ENCODE assay signal across 8 cellular contexts in genomic region chr22:40951795-40952602, GRCh38. TPM values are rescaled to one million over a fixed set of nuclear protein-coding genes. Genes with fewer than 3 reads are reported as not detected.
DNase-seq lines count a peak whose midpoint lies in the region; ATAC-seq, FAIRE-seq and TF ChIP-seq lines count a peak whose summit lies in the region.

No MANE protein-coding gene starts in this region.

- TF ChIP-seq RAD21 in SK-N-SH (IDR thresholded peaks at IDR 0.05; ENCODE audit: low read length), result no peak

- peak overlapping the region; percentile 80 for H3K4me3 ChIP-seq in left ventricle myocardium inferior
- peak overlapping the region; percentile 60 to 72 for H3K4me3 ChIP-seq in SK-N-SH (ENCODE audit: low read depth in 2 of 2, low read length in 1 of 2)
- peak overlapping the region; percentile 97 for H3K4me3 ChIP-seq in fibroblast of the aortic adventitia (ENCODE audit: low read depth, low read length)
- peak overlapping the region; percentile 67 to 99 (median 88) for H3K4me3 ChIP-seq in gastrocnemius medialis

- H3K27me3 ChIP-seq in left ventricle myocardium inferior (ENCODE audit: low read depth) (no peaks in the 10 kb centered on the region), SK-N-SH (ENCODE audit: insufficient read depth) (no peaks in the 10 kb centered on the region), gastrocnemius medialis (no peaks in the 10 kb centered on the region)

- H3K36me3 ChIP-seq in left ventricle myocardium inferior (peaks cover 28% of the 10 kb centered on the region), SK-N-SH (replicated peaks in 1 of 2; ENCODE audit: control insufficient read depth in 1 of 2, insufficient read depth in 2 of 2, low read length in 1 of 2) (peaks cover 0 to 5% of the 10 kb centered on the region in 2 experiments), gastrocnemius medialis (peaks cover 0 to 21% of the 10 kb centered on the region in 2 donors)

- H3K9me3 ChIP-seq in left ventricle myocardium inferior (replicated peaks), result no peaks in the 10 kb centered on the region
- no peaks in the 10 kb centered on the region for H3K9me3 ChIP-seq in SK-N-SH
- H3K9me3 ChIP-seq in gastrocnemius medialis, result no peaks in the 10 kb centered on the region

- H2AFZ ChIP-seq in SK-N-SH (ENCODE audit: low read depth), result no peak overlapping the region; the same call in 1 of the 2 replicates

- TF ChIP-seq POLR2A in gastrocnemius medialis (IDR thresholded peaks at IDR 0.05), result no peak

- no peak for FAIRE-seq in HTR-8/SVneo (lab: Jason Lieb, UNC)

- peaks cover 41% of the 10 kb centered on the region for H3K4me1 ChIP-seq in left ventricle myocardium inferior
- H3K4me1 ChIP-seq in SK-N-SH (ENCODE audit: control insufficient read depth in 1 of 2, insufficient read depth in 2 of 2, low read depth in 1 of 2, low read length in 1 of 2), result no peaks in the 10 kb centered on the region; a peak in 2 of 4 replicates
- peaks cover 24 to 30% of the 10 kb centered on the region in 2 donors for H3K4me1 ChIP-seq in gastrocnemius medialis

- CTCF ChIA-PET in SK-N-SH (lab: Yijun Ruan, JAX), result interaction anchor here (2.2 kb wide), 1 partner anchor 29 kb away, joined by 6 read pairs; no protein-coding TSS in a partner anchor

- H3K9ac ChIP-seq in SK-N-SH, result peak overlapping the region; percentile 87

- 10% methylated on average over 10 of the region's 21 CpGs for WGBS in SK-N-SH (ENCODE audit: low lambda C conversion rate)

- H3K9me2 ChIP-seq in SK-N-SH, result no peaks in the 10 kb centered on the region

- H3F3A ChIP-seq in SK-N-SH (replicated peaks; ENCODE audit: insufficient read depth), result peaks cover 3% of the 10 kb centered on the region

- H4K20me1 ChIP-seq in SK-N-SH (ENCODE audit: insufficient read depth), result no peaks in the 10 kb centered on the region

- TF ChIP-seq EP300 in SK-N-SH (IDR thresholded peaks at IDR 0.05; ENCODE audit: borderline replicate concordance in 1 of 2, low read depth in 1 of 2, low read length in 1 of 2), result no peak

- no peak for DNase-seq in left ventricle myocardium inferior
- no peak for DNase-seq in left ventricle myocardium superior
- no peak for DNase-seq in SK-N-SH
- no peak for DNase-seq in fibroblast of the aortic adventitia (ENCODE audit: low read depth)
- no peak for DNase-seq in gastrocnemius medialis
- DNase-seq in DMS153 (lab: John Stamatoyannopoulos, UW), result no peak
- DNase-seq in activated CD4-positive, CD25-positive, alpha-beta regulatory T cell treated with anti-CD3 and anti-CD28 coated beads, Interleukin-2, amount 50 U/mL, for 72 hours, result no peak
- no peak for DNase-seq in HTR-8/SVneo (ENCODE audit: insufficient read length, low spot score)

- ATAC-seq in left ventricle myocardium superior, result no peak
- ATAC-seq in gastrocnemius medialis, result no peak

- intact Hi-C loops in left ventricle myocardium inferior (cut with micrococcal nuclease) (no loop called here), left ventricle myocardium superior (cut with micrococcal nuclease) (loop anchor here (2.0 kb wide), 1 partner anchor 139 kb away; no protein-coding TSS in a partner anchor), gastrocnemius medialis (cut with DNase I; ENCODE audit: low total_unique reads) (loop anchor here (1.0 to 5.0 kb wide), 7 partner anchors 70 to 429 kb away; partner anchors contain the start of genes L3MBTL2, RANGAP1, TEF and XPNPEP3)

- H3K27ac ChIP-seq in left ventricle myocardium inferior (replicated peaks), result peak overlapping the region; percentile 97
- H3K27ac ChIP-seq in SK-N-SH (ENCODE audit: low read depth in 2 of 2, low read length in 1 of 2), result peak overlapping the region; percentile 62 to 72
- peak overlapping the region; percentile 79 to 97 (median 92) for H3K27ac ChIP-seq in gastrocnemius medialis

- TF ChIP-seq CTCF in left ventricle myocardium inferior (IDR thresholded peaks at IDR 0.05; ENCODE audit: borderline replicate concordance), result no peak
- TF ChIP-seq CTCF in SK-N-SH (IDR thresholded peaks at IDR 0.05), result no peak
- TF ChIP-seq CTCF in fibroblast of the aortic adventitia (IDR thresholded peaks at IDR 0.05; ENCODE audit: insufficient read depth, low read length), result no peak
- no peak for TF ChIP-seq CTCF in gastrocnemius medialis (IDR thresholded peaks at IDR 0.05 in 4 of 5, conservative IDR thresholded peaks at IDR 0.05 in 1 of 5)

- H3K4me2 ChIP-seq in SK-N-SH, result peak overlapping the region; percentile 84

- in situ Hi-C loops in gastrocnemius medialis (cut with MboI; ENCODE audit: low sequenced_read_pairs in 4 of 4), result loop anchor here in 2 of 4 donors (5.0 to 10.0 kb wide), 3 partner anchors 70 to 135 kb away; no protein-coding TSS in a partner anchor

- H3K79me2 ChIP-seq in SK-N-SH (ENCODE audit: insufficient read depth), result peaks cover 52% of the 10 kb centered on the region

- POLR2A ChIA-PET in SK-N-SH (lab: Yijun Ruan, JAX), result interaction anchor here (0.6 to 1.8 kb wide), 4 partner anchors 8 to 661 kb away, joined by 3 to 16 read pairs (median 4); partner anchors contain the start of gene EP300

TF ChIP-seq in SK-N-SH, 30 proteins besides CTCF, POLR2A, EP300 and RAD21:
- TF ChIP-seq MXI1 (IDR thresholded peaks at IDR 0.05; ENCODE audit: low read depth, low read length), result no peak
- TF ChIP-seq MEF2A (IDR thresholded peaks at IDR 0.05; ENCODE audit: borderline replicate concordance, low read depth), result no peak
- TF ChIP-seq YY1 (IDR thresholded peaks at IDR 0.05; ENCODE audit: low read depth), result peak; percentile 58; the same call in 1 of the 2 replicates
- no peak for TF ChIP-seq ZBTB33 (IDR thresholded peaks at IDR 0.05; ENCODE audit: borderline replicate concordance, low read depth)
- TF ChIP-seq POLR2AphosphoS5 (IDR thresholded peaks at IDR 0.05; ENCODE audit: low read depth, low read length), result no peak

RNA-seq across cellular contexts. Expression of gene RBX1, which starts 0.8 kb away (rescaled TPM):
- 69.7 TPM for total RNA-seq in left ventricle myocardium inferior
- 65.9 TPM for total RNA-seq in left ventricle myocardium superior
- polyA plus RNA-seq in SK-N-SH (2012; rRNA removed), result 51.2 and 53.7 TPM in 2 replicates
- 51.7 and 58.6 TPM in 2 replicates for polyA plus RNA-seq in SK-N-SH (2012; cell fraction: cytosol; rRNA removed)
- polyA plus RNA-seq in SK-N-SH (2012; cell fraction: nucleus; rRNA removed), result 27.8 and 29.2 TPM in 2 replicates
- total RNA-seq in fibroblast of the aortic adventitia (ENCODE audit: low replicate concordance), result 12.8 and 73.1 TPM in 2 replicates
- total RNA-seq in gastrocnemius medialis, result 10 to 100 TPM; 36.1 to 53.0 (median 46.7) TPM
